Comparison of ENCODE assay signal across 8 cellular contexts in genomic region chr2:161414385-161415040, GRCh38. TPM values are rescaled to one million over a fixed set of nuclear protein-coding genes. Genes with fewer than 3 reads are reported as not detected.
DNase-seq lines count a peak whose midpoint lies in the region; ATAC-seq and TF ChIP-seq lines count a peak whose summit lies in the region.

No MANE protein-coding gene starts in this region.

- H3K27ac ChIP-seq in heart right ventricle = no peak overlapping the region

- H3K9me3 ChIP-seq in heart right ventricle = no peaks in the 10 kb centered on the region

- no peak for TF ChIP-seq RAD21 in Ishikawa (IDR thresholded peaks at IDR 0.05; ENCODE audit: low read depth)

- WGBS in heart right ventricle, 2 donors = 2% methylated on average over 62 of the region's 62 CpGs

- intact Hi-C loops in heart right ventricle (cut with DNase I) (no loop called here), posterior vena cava (cut with DNase I) (no loop called here)

- peak; percentile 57 to 82 (median 68) for ATAC-seq in heart right ventricle

- peaks cover 7 to 52% (median 42%) of the 10 kb centered on the region in 9 donors for H3K4me1 ChIP-seq in heart right ventricle

- no peak for TF ChIP-seq CTCF in GM20000 (IDR thresholded peaks at IDR 0.05; ENCODE audit: extremely low read depth, missing control alignments)
- TF ChIP-seq CTCF in heart right ventricle (IDR thresholded peaks at IDR 0.05) = no peak

- peaks cover 4 to 61% (median 58%) of the 10 kb centered on the region in 7 donors for H3K27me3 ChIP-seq in heart right ventricle

- peak; percentile 57 for DNase-seq in Daoy (ENCODE audit: low read depth)
- DNase-seq in GM20000 (ENCODE audit: low spot score) = peak; percentile 56
- peak; percentile 27 to 45 for DNase-seq in activated T-cell treated with anti-CD3 and anti-CD28 coated beads, Interleukin-2, amount 50 U/mL, for 48 hours
- DNase-seq in heart right ventricle = peak in 1 of 2 donors; percentile 27
- peak; percentile 79 for DNase-seq in posterior vena cava (ENCODE audit: low spot score)
- DNase-seq in MV-4-11 (lab: John Stamatoyannopoulos, UW) = no peak
- DNase-seq in foreskin melanocyte = no peak

- peaks cover 0 to 20% (median 0%) of the 10 kb centered on the region in 9 donors for H3K36me3 ChIP-seq in heart right ventricle

- no peak for TF ChIP-seq EP300 in Ishikawa (IDR thresholded peaks at IDR 0.05; ENCODE audit: borderline replicate concordance)

- peak overlapping the region; percentile 2 to 60 (median 53) for H3K4me3 ChIP-seq in heart right ventricle

TF ChIP-seq in Ishikawa, 13 proteins besides CTCF, POLR2A, EP300 and RAD21:
- TF ChIP-seq TAF1 (IDR thresholded peaks at IDR 0.05; ENCODE audit: low read depth) (peak; percentile 27; the same call in 1 of the 2 replicates), CEBPB (IDR thresholded peaks at IDR 0.05) (no peak), TCF12 (IDR thresholded peaks at IDR 0.05; ENCODE audit: low read depth) (0 out of 2 replicates have a peak, but pooled peaks have one; percentile 28), MAX (IDR thresholded peaks at IDR 0.05) (peak; percentile 44; the same call in 1 of the 2 replicates), REST (IDR thresholded peaks at IDR 0.05; ENCODE audit: low read depth) (no peak), CREB1 (IDR thresholded peaks at IDR 0.05; ENCODE audit: low read depth) (no peak)

RNA-seq across cellular contexts. Expression of gene TBR1, which starts 1.6 kb away (rescaled TPM):
- total RNA-seq in Daoy (2014; rRNA removed; shearing (Covaris generic)) = not detected in 2 replicates
- total RNA-seq in heart right ventricle (not detected), posterior vena cava (not detected)
- polyA plus RNA-seq in heart right ventricle = not detected

Comparison
In these comparisons a context has a peak if more than half of its experiments do, and no peak if none do; other contexts are left out.
1. DNase-seq: peak in Daoy (single experiment), GM20000 (single experiment), activated T-cell treated with anti-CD3 and anti-CD28 coated beads, Interleukin-2, amount 50 U/mL, for 48 hours (2 of 2) and posterior vena cava (single experiment); none in MV-4-11 (single experiment) and foreskin melanocyte (single experiment).